In genomic region chr17:81509048-81509686, GRCh38 we compare ENCODE assay signal across 8 cellular contexts. TPM values are rescaled to one million over a fixed set of nuclear protein-coding genes. Genes with fewer than 3 reads are reported as not detected.
DNase-seq lines count a peak whose midpoint lies in the region; ATAC-seq and TF ChIP-seq lines count a peak whose summit lies in the region.

No MANE protein-coding gene starts in this region.

- H3K27ac ChIP-seq in A673 (ENCODE audit: low read depth, low read length, poor library complexity, severe bottlenecking) (peak overlapping the region; percentile 14), GM23338 (ENCODE audit: low read depth) (peak overlapping the region; percentile 80), WERI-Rb-1 (no peak overlapping the region), sigmoid colon (peak overlapping the region; percentile 99 to 100 (median 100))

- H3K27me3 Mint-ChIP-seq in GM23338 (ENCODE audit: insufficient read depth, low read depth, poor library complexity), result peaks cover 67% of the 10 kb centered on the region

- peak overlapping the region; percentile 86 for H3K27ac Mint-ChIP-seq in GM23338

- peak overlapping the region; percentile 96 for H3K4me2 ChIP-seq in GM23338

- peaks cover 42% of the 10 kb centered on the region for H3K9me3 Mint-ChIP-seq in GM23338

- H3K9me3 ChIP-seq in A673 (ENCODE audit: low read depth, low read length, poor library complexity, severe bottlenecking) (no peaks in the 10 kb centered on the region), WERI-Rb-1 (ENCODE audit: severe bottlenecking) (peaks cover 2% of the 10 kb centered on the region), sigmoid colon (no peaks in the 10 kb centered on the region)

- WGBS in sigmoid colon, 2 donors, result 15 to 33% methylated on average over 8 of the region's 8 CpGs

- POLR2A ChIA-PET in A673 (lab: Charles Lee; ENCODE audit: low non-redundant PET), result interaction anchor here (0.6 to 0.7 kb wide), 3 partner anchors 12 to 80 kb away, joined by 4 to 7 read pairs (median 4); no protein-coding TSS in a partner anchor

- H3K4me3 Mint-ChIP-seq in GM23338, result peak overlapping the region; percentile 98

- peak; percentile 5 for ATAC-seq in GM23338
- ATAC-seq in HG03565 (IDR thresholded peaks at IDR 0.05; ENCODE audit: unreplicated experiment), result no peak

- H3K4me1 ChIP-seq in A673 (ENCODE audit: insufficient read depth, low read length, poor library complexity, severe bottlenecking) (peaks cover 12% of the 10 kb centered on the region), GM23338 (ENCODE audit: insufficient read depth) (peaks cover 9% of the 10 kb centered on the region), sigmoid colon (peaks cover 0 to 32% (median 12%) of the 10 kb centered on the region in 4 donors)

- peaks cover 20% of the 10 kb centered on the region for H3K4me1 Mint-ChIP-seq in GM23338

- no peak for TF ChIP-seq EP300 in sigmoid colon (IDR thresholded peaks at IDR 0.05)

- H3K79me2 ChIP-seq in GM23338 (replicated peaks; ENCODE audit: insufficient read depth), result peaks cover 36% of the 10 kb centered on the region

- intact Hi-C loops in A673 (cut with micrococcal nuclease; ENCODE audit: unreplicated experiment) (no loop called here), sigmoid colon (cut with DNase I) (no loop called here)

- H3K36me3 ChIP-seq in A673 (ENCODE audit: insufficient read depth, low read length, poor library complexity, severe bottlenecking), result peaks cover 32% of the 10 kb centered on the region
- peaks cover 36% of the 10 kb centered on the region for H3K36me3 ChIP-seq in GM23338 (ENCODE audit: insufficient read depth)
- peaks cover 45% of the 10 kb centered on the region for H3K36me3 ChIP-seq in WERI-Rb-1
- peaks cover 25 to 41% (median 35%) of the 10 kb centered on the region in 4 donors for H3K36me3 ChIP-seq in sigmoid colon

- H3K9me2 ChIP-seq in GM23338 (ENCODE audit: insufficient read depth), result no peaks in the 10 kb centered on the region

- no peak overlapping the region for H2AFZ ChIP-seq in GM23338

- DNase-seq in A673 (ENCODE audit: low spot score), result no peak
- no peak for DNase-seq in GM23338 (ENCODE audit: low spot score)
- DNase-seq in WERI-Rb-1, result peak; percentile 33
- peak; percentile 34 for DNase-seq in fibroblast of peridontal ligament (ENCODE audit: extremely low read depth)
- DNase-seq in sigmoid colon, result no peak
- DNase-seq in middle frontal gyrus (ENCODE audit: extremely low spot score, low spot score), result no peak
- DNase-seq in occipital lobe (lab: John Stamatoyannopoulos, UW), result no peak

- no peak for TF ChIP-seq POLR2A in sigmoid colon (IDR thresholded peaks at IDR 0.05)

- peaks cover 50% of the 10 kb centered on the region for H3F3A ChIP-seq in GM23338 (replicated peaks; ENCODE audit: low read depth)

- no TSS peak for BruUV-seq in A673 (replicated peaks; lab: Mats Ljungman, UMichigan)

- CTCF ChIA-PET in A673 (lab: Charles Lee), result no interaction called here

- H4K20me1 ChIP-seq in GM23338 (replicated peaks; ENCODE audit: insufficient read depth), result peaks cover 33% of the 10 kb centered on the region

- TF ChIP-seq CTCF in A673 (conservative IDR thresholded peaks at IDR 0.05; ENCODE audit: low read depth, low read length) (no peak), GM23338 (conservative IDR thresholded peaks at IDR 0.05; ENCODE audit: low read depth in 2 of 2) (no peak), WERI-Rb-1 (IDR thresholded peaks at IDR 0.05; ENCODE audit: low read depth, low read length) (no peak), sigmoid colon (IDR thresholded peaks at IDR 0.05) (no peak)

- H3K27me3 ChIP-seq in A673 (replicated peaks; ENCODE audit: insufficient read depth, low read depth, low read length, poor library complexity), result no peaks in the 10 kb centered on the region
- H3K27me3 ChIP-seq in GM23338 (ENCODE audit: insufficient read depth), result no peaks in the 10 kb centered on the region
- H3K27me3 ChIP-seq in WERI-Rb-1 (ENCODE audit: insufficient read depth, low read depth, severe bottlenecking), result no peaks in the 10 kb centered on the region
- H3K27me3 ChIP-seq in sigmoid colon, result no peaks in the 10 kb centered on the region

- peaks cover 50% of the 10 kb centered on the region for H3K36me3 Mint-ChIP-seq in GM23338 (ENCODE audit: low read depth)

- peak overlapping the region; percentile 79 for H3K4me3 ChIP-seq in A673 (ENCODE audit: low read depth, low read length, poor library complexity, severe bottlenecking)
- H3K4me3 ChIP-seq in GM23338, result peak overlapping the region; percentile 97
- H3K4me3 ChIP-seq in WERI-Rb-1 (ENCODE audit: low read depth, low read length), result peak overlapping the region; percentile 60
- peak overlapping the region; percentile 88 to 99 (median 94) for H3K4me3 ChIP-seq in sigmoid colon

TF ChIP-seq in GM23338, 12 proteins besides CTCF, POLR2A, EP300 and RAD21:
- 0 out of 2 replicates have a peak, but pooled peaks have one; percentile 13 for TF ChIP-seq POLR2AphosphoS5 (IDR thresholded peaks at IDR 0.05; ENCODE audit: low read depth)
- no peak; the same call in 1 of the 2 replicates for TF ChIP-seq CREB1 (CRISPR knock-in tag; IDR thresholded peaks at IDR 0.05; ENCODE audit: low read depth)
TF ChIP-seq in GM23338: peak in this region for 1.

RNA-seq across cellular contexts. Expression of gene ACTG1, which starts 3.4 kb away (rescaled TPM):
- 2,855 and 3,247 TPM in 2 replicates for total RNA-seq in A673 (2021)
- 4,739 and 4,954 TPM in 2 replicates for total RNA-seq in GM23338 (2014; rRNA removed; shearing (Covaris generic))
- polyA plus RNA-seq in GM23338 (2016; fragmentation: Nextera tagmentation; extraction: Ambion mirVana), result 1,867 and 1,896 TPM in 2 replicates
- 1,000 to 10,000 TPM; 1,038 to 2,003 (median 1,212) TPM for total RNA-seq in sigmoid colon
- polyA plus RNA-seq in sigmoid colon, result 1,000 to 10,000 TPM; 2,538 to 4,527 (median 2,852) TPM
- total RNA-seq in occipital lobe, result 3,469 TPM

RNA-seq across cellular contexts. Expression of gene FSCN2, which starts 19.0 kb away (rescaled TPM):
- total RNA-seq in A673 (2021) (0.26 and 0.31 TPM in 2 replicates), sigmoid colon (1 to 10 TPM in 1 of 4 donors, under 1 TPM in 2, not detected in 1; 0.33 to 1.1 (median 0.95) TPM), occipital lobe (5.6 TPM)
- total RNA-seq in GM23338 (2014; rRNA removed; shearing (Covaris generic)), result 1.6 TPM in 1 of 2 replicates, not detected in the other
- polyA plus RNA-seq in GM23338 (2016; fragmentation: Nextera tagmentation; extraction: Ambion mirVana) (0.13 TPM in 1 of 2 replicates, not detected in the other), sigmoid colon (1 to 10 TPM in 1 of 3 donors, not detected in 2; 2.3 TPM)

RNA-seq across cellular contexts. Expression of gene FAAP100, which starts 43.0 kb away (rescaled TPM):
- total RNA-seq in A673 (2021), result 49.4 and 49.5 TPM in 2 replicates
- total RNA-seq in GM23338 (2014; rRNA removed; shearing (Covaris generic)), result 50.5 and 52.8 TPM in 2 replicates
- 16.0 and 16.2 TPM in 2 replicates for polyA plus RNA-seq in GM23338 (2016; fragmentation: Nextera tagmentation; extraction: Ambion mirVana)
- total RNA-seq in sigmoid colon, result 10 to 100 TPM in 3 of 4 donors, 1 to 10 TPM in 1; 9.6 to 24.1 (median 14.6) TPM
- polyA plus RNA-seq in sigmoid colon, result 10 to 100 TPM in 2 of 3 donors, 1 to 10 TPM in 1; 6.6 to 27.2 (median 10.9) TPM
- 24.2 TPM for total RNA-seq in occipital lobe

Comparison
In these comparisons a context has a peak if more than half of its experiments do, and no peak if none do; other contexts are left out.
1. DNase-seq: peak in WERI-Rb-1 (single experiment) and fibroblast of peridontal ligament (single experiment); none in A673 (single experiment), GM23338 (single experiment), sigmoid colon (single experiment), middle frontal gyrus (single experiment) and occipital lobe (single experiment).
2. Peak in every context shown above with its lines, with median percentiles within 50 percentile points of each other: H3K4me3 ChIP-seq.